ENCODE assay signal across 9 cellular contexts in genomic region chr22:41621911-41622179, GRCh38. TPM values are rescaled to one million over a fixed set of nuclear protein-coding genes. Genes with fewer than 3 reads are reported as not detected.
A peak's percentile ranks its signal among the peaks of the same experiment; 100 is the strongest.
DNase-seq lines count a peak whose midpoint lies in the region; ATAC-seq, FAIRE-seq and TF ChIP-seq lines count a peak whose summit lies in the region.
"Had no signal": no experiment of that assay in that cellular context is flagged by ENCODE, and none has a peak within 500 bp of the region (broad histone marks: within the 10 kb centered on the region; RNA-seq: fewer than 3 reads in every experiment).

No MANE protein-coding gene starts in this region.

- no peaks in the 10 kb centered on the region for H3K9me2 ChIP-seq in PC-9 (ENCODE audit: insufficient read depth)

- peak overlapping the region; percentile 84 for H3K4me3 ChIP-seq in CD8-positive, alpha-beta T cell (ENCODE audit: low read depth, low read length)
- H3K4me3 ChIP-seq in PC-9 (peak overlapping the region; percentile 90), endothelial cell of umbilical vein (replicated peaks in 1 of 3; ENCODE audit: insufficient read depth in 1 of 3, low read depth in 1 of 3, low read length in 3 of 3) (peak overlapping the region; percentile 29 to 86 (median 75)), neutrophil (ENCODE audit: low read depth in 1 of 2, low read length in 1 of 2) (peak overlapping the region; percentile 82 to 91)

- no peaks in the 10 kb centered on the region for H3K9me3 Mint-ChIP-seq in CD8-positive, alpha-beta T cell

- POLR2A ChIA-PET in CD8-positive, alpha-beta T cell (lab: Charles Lee), result interaction anchor here (0.9 to 3.4 kb wide), 7 partner anchors 16 to 240 kb away, joined by 3 to 37 read pairs (median 5); partner anchors contain the start of genes ACO2, PHF5A, PMM1 and TEF
- POLR2A ChIA-PET in PC-9 (lab: Charles Lee; ENCODE audit: unreplicated experiment) (interaction anchor here (0.6 to 1.6 kb wide), 5 partner anchors 18 to 164 kb away, joined by 3 to 37 read pairs (median 4); partner anchors contain the start of gene PMM1), endothelial cell of umbilical vein (lab: Charles Lee) (interaction anchor here (0.7 to 1.2 kb wide), 2 partner anchors 17 to 173 kb away, joined by 3 to 4 read pairs; no protein-coding TSS in a partner anchor)

- H3K36me3 ChIP-seq in CD8-positive, alpha-beta T cell (ENCODE audit: insufficient read depth, low read length), result peaks cover 6% of the 10 kb centered on the region
- H3K36me3 ChIP-seq in PC-9 (ENCODE audit: low read depth) (peaks cover 29% of the 10 kb centered on the region), endothelial cell of umbilical vein (ENCODE audit: control insufficient read depth in 2 of 2, extremely low read depth in 1 of 2, insufficient read depth in 2 of 2, low read length in 2 of 2) (peaks cover 2 to 4% of the 10 kb centered on the region in 2 experiments), neutrophil (peaks cover 23% of the 10 kb centered on the region)

- peak overlapping the region; percentile 97 for H3K9ac ChIP-seq in endothelial cell of umbilical vein (replicated peaks; ENCODE audit: extremely low read depth, insufficient read depth, low read length)

- no peaks in the 10 kb centered on the region for H3K9me1 ChIP-seq in endothelial cell of umbilical vein (replicated peaks; ENCODE audit: control insufficient read depth, extremely low read depth, insufficient read depth, low read length)

- DNase-seq in CD8-positive, alpha-beta T cell, result no peak
- no peak for DNase-seq in PC-9
- no peak for DNase-seq in endothelial cell of umbilical vein (ENCODE audit: low read depth, low spot score)
- DNase-seq in NCI-H524 (lab: John Stamatoyannopoulos, UW), result no peak
- DNase-seq in stimulated activated CD4-positive, alpha-beta T cell treated with anti-CD3 and anti-CD28 coated beads, Interleukin-15, amount 100 ng/mL, for 24 hours, result no peak
- DNase-seq: activated CD4-positive, CD25-positive, alpha-beta regulatory T cell treated with anti-CD3 and anti-CD28 coated beads, Interleukin-2, amount 50 U/mL, for 72 hours had no signal

- peaks cover 35% of the 10 kb centered on the region for H3F3A ChIP-seq in PC-9 (ENCODE audit: insufficient read depth, low read depth)

- H3K4me2 ChIP-seq in PC-9 (peak overlapping the region; percentile 93), endothelial cell of umbilical vein (ENCODE audit: insufficient read depth, low read length) (peak overlapping the region; percentile 76)

- no peak for TF ChIP-seq POLR2A in endothelial cell of umbilical vein (IDR thresholded peaks at IDR 0.05; ENCODE audit: low read depth, low read length)

- BruUV-seq in PC-9 (replicated peaks; lab: Mats Ljungman, UMichigan), result no TSS peak
- BruUV-seq in endothelial cell of umbilical vein (replicated peaks; lab: Mats Ljungman, UMichigan), result no TSS peak

- H3K27me3 ChIP-seq in CD8-positive, alpha-beta T cell (ENCODE audit: insufficient read depth, low read length), result no peaks in the 10 kb centered on the region
- no peaks in the 10 kb centered on the region for H3K27me3 ChIP-seq in PC-9 (ENCODE audit: insufficient read depth, low read depth)
- no peaks in the 10 kb centered on the region for H3K27me3 ChIP-seq in endothelial cell of umbilical vein (ENCODE audit: control insufficient read depth in 2 of 2, insufficient read depth in 2 of 2, low read length in 2 of 2)
- H3K27me3 ChIP-seq in neutrophil, result no peaks in the 10 kb centered on the region

- no peak for FAIRE-seq in endothelial cell of umbilical vein (lab: Jason Lieb, UNC)

- no peaks in the 10 kb centered on the region for H3K27me3 Mint-ChIP-seq in CD8-positive, alpha-beta T cell (ENCODE audit: low read depth)

- CTCF ChIA-PET in CD8-positive, alpha-beta T cell (lab: Charles Lee), result no interaction called here
- CTCF ChIA-PET in PC-9 (lab: Charles Lee) (interaction anchor here (0.5 to 0.6 kb wide), 2 partner anchors 17 to 78 kb away, joined by 3 to 9 read pairs; partner anchors contain the start of gene POLR3H), endothelial cell of umbilical vein (lab: Charles Lee) (interaction anchor here (0.9 to 2.3 kb wide), 2 partner anchors 15 to 32 kb away, joined by 3 to 9 read pairs; partner anchors contain the start of gene PMM1)

- peak overlapping the region; percentile 93 for H2AFZ ChIP-seq in PC-9
- H2AFZ ChIP-seq in endothelial cell of umbilical vein (ENCODE audit: low read depth, low read length), result no peak overlapping the region

- no peaks in the 10 kb centered on the region for H3K9me3 ChIP-seq in CD8-positive, alpha-beta T cell (ENCODE audit: low read length)
- H3K9me3 ChIP-seq in PC-9 (ENCODE audit: insufficient read depth, low read depth), result no peaks in the 10 kb centered on the region
- no peaks in the 10 kb centered on the region for H3K9me3 ChIP-seq in endothelial cell of umbilical vein (replicated peaks; ENCODE audit: control insufficient read depth, insufficient read depth, low read length)
- H3K9me3 ChIP-seq in neutrophil, result no peaks in the 10 kb centered on the region

- peak overlapping the region; percentile 95 for H3K27ac ChIP-seq in CD8-positive, alpha-beta T cell (ENCODE audit: low read depth, low read length)
- peak overlapping the region; percentile 79 for H3K27ac ChIP-seq in PC-9
- peak overlapping the region; percentile 72 for H3K27ac ChIP-seq in endothelial cell of umbilical vein (ENCODE audit: insufficient read depth, low read depth, low read length)
- peak overlapping the region; percentile 89 for H3K27ac ChIP-seq in neutrophil

- peak overlapping the region; percentile 100 for H3K27ac Mint-ChIP-seq in CD8-positive, alpha-beta T cell

- H3K4me3 Mint-ChIP-seq in CD8-positive, alpha-beta T cell, result peak overlapping the region; percentile 100

- intact Hi-C loops in CD8-positive, alpha-beta T cell (cut with DNase I, micrococcal nuclease), result loop anchor here (1.0 to 5.0 kb wide), 14 partner anchors 32 to 990 kb away; partner anchors contain the start of genes ACO2 (in 2 of the 2), SNU13 (in 2 of the 2), TEF (in 2 of the 2) and PMM1 (in 1 of the 2)
- intact Hi-C loops in PC-9 (cut with micrococcal nuclease; ENCODE audit: unreplicated experiment) (loop anchor here (1.0 to 2.0 kb wide), 3 partner anchors 33 to 671 kb away; partner anchors contain the start of genes PMM1, POLR3H and RBX1), endothelial cell of umbilical vein (cut with micrococcal nuclease) (loop anchor here (5.0 kb wide), 1 partner anchor 45 kb away; no protein-coding TSS in a partner anchor)

- H4K20me1 ChIP-seq in PC-9 (ENCODE audit: insufficient read depth), result peaks cover 42% of the 10 kb centered on the region
- H4K20me1 ChIP-seq in endothelial cell of umbilical vein (replicated peaks; ENCODE audit: control insufficient read depth, extremely low read depth, insufficient read depth, low read length), result no peaks in the 10 kb centered on the region

- dilution Hi-C loops in endothelial cell of umbilical vein (cut with MboI; ENCODE audit: extremely low pct_ligation_motif_present, low sequenced_read_pairs), result no loop called here

- H3K4me1 Mint-ChIP-seq in CD8-positive, alpha-beta T cell (ENCODE audit: low read depth), result peaks cover 47% of the 10 kb centered on the region

- peaks cover 25% of the 10 kb centered on the region for H3K4me1 ChIP-seq in CD8-positive, alpha-beta T cell (ENCODE audit: insufficient read depth, low read length)
- H3K4me1 ChIP-seq in PC-9 (replicated peaks; ENCODE audit: insufficient read depth) (peaks cover 33% of the 10 kb centered on the region), endothelial cell of umbilical vein (ENCODE audit: control insufficient read depth, extremely low read depth, insufficient read depth, low read length) (peaks cover 25% of the 10 kb centered on the region), neutrophil (ENCODE audit: control insufficient read depth in 1 of 2, insufficient read depth in 1 of 2, low read depth in 1 of 2, low read length in 1 of 2) (peaks cover 33 to 36% of the 10 kb centered on the region in 2 experiments)

- no peak for ATAC-seq in CD8-positive, alpha-beta T cell
- ATAC-seq in GM21786 (IDR thresholded peaks at IDR 0.05; ENCODE audit: unreplicated experiment) (no peak), HG03469 (IDR thresholded peaks at IDR 0.05; ENCODE audit: unreplicated experiment) (no peak)

- H3K79me2 ChIP-seq in PC-9 (ENCODE audit: low read depth), result peaks cover 93% of the 10 kb centered on the region
- H3K79me2 ChIP-seq in endothelial cell of umbilical vein (ENCODE audit: control insufficient read depth, insufficient read depth, low read length), result peaks cover 69% of the 10 kb centered on the region

- TF ChIP-seq CTCF in CD8-positive, alpha-beta T cell (IDR thresholded peaks at IDR 0.05), result no peak
- TF ChIP-seq CTCF in PC-9 (conservative IDR thresholded peaks at IDR 0.05) (no peak), endothelial cell of umbilical vein (IDR thresholded peaks at IDR 0.05; ENCODE audit: extremely low read depth in 1 of 2, insufficient read depth in 1 of 2, low read depth in 1 of 2, low read length in 2 of 2) (no peak), neutrophil (IDR thresholded peaks at IDR 0.05) (no peak)

- H3K36me3 Mint-ChIP-seq in CD8-positive, alpha-beta T cell, result peaks cover 31% of the 10 kb centered on the region

RNA-seq across cellular contexts. Expression of gene XRCC6, which starts 0.8 kb away (rescaled TPM):
- total RNA-seq in CD8-positive, alpha-beta T cell, result 100 to 1,000 TPM; 202 to 205 TPM
- 386 and 486 TPM in 2 replicates for total RNA-seq in PC-9 (2021)
- total RNA-seq in endothelial cell of umbilical vein, result 309 and 313 TPM in 2 replicates
- 79.5 and 117 TPM in 2 replicates for polyA plus RNA-seq in endothelial cell of umbilical vein
- polyA plus RNA-seq in endothelial cell of umbilical vein (2011; cell fraction: cytosol; rRNA removed), result 180 and 203 TPM in 2 replicates
- polyA plus RNA-seq in endothelial cell of umbilical vein (2011; cell fraction: nucleus; rRNA removed), result 117 and 134 TPM in 2 replicates
- polyA plus RNA-seq in endothelial cell of umbilical vein (2012), result 316 and 435 TPM in 2 replicates
- polyA minus RNA-seq in endothelial cell of umbilical vein, result 120 and 127 TPM in 2 replicates
- 87.5 TPM for polyA minus RNA-seq in endothelial cell of umbilical vein (2011; cell fraction: cytosol; rRNA and poly(A)+ RNA removed)
- polyA minus RNA-seq in endothelial cell of umbilical vein (2011; cell fraction: nucleus; rRNA and poly(A)+ RNA removed), result 27.3 and 40.7 TPM in 2 replicates

RNA-seq across cellular contexts. Expression of gene DESI1, which starts 1.0 kb away (rescaled TPM):
- 10 to 100 TPM; 12.0 to 12.6 TPM for total RNA-seq in CD8-positive, alpha-beta T cell
- total RNA-seq in PC-9 (2021) (38.8 and 52.7 TPM in 2 replicates), endothelial cell of umbilical vein (49.4 and 59.1 TPM in 2 replicates)
- 36.8 and 42.1 TPM in 2 replicates for polyA plus RNA-seq in endothelial cell of umbilical vein
- 33.1 and 35.0 TPM in 2 replicates for polyA plus RNA-seq in endothelial cell of umbilical vein (2011; cell fraction: cytosol; rRNA removed)
- polyA plus RNA-seq in endothelial cell of umbilical vein (2011; cell fraction: nucleus; rRNA removed), result 63.9 and 66.4 TPM in 2 replicates
- 32.4 and 44.8 TPM in 2 replicates for polyA plus RNA-seq in endothelial cell of umbilical vein (2012)
- polyA minus RNA-seq in endothelial cell of umbilical vein, result 54.2 and 68.1 TPM in 2 replicates
- 25.3 TPM for polyA minus RNA-seq in endothelial cell of umbilical vein (2011; cell fraction: cytosol; rRNA and poly(A)+ RNA removed)
- 31.1 and 48.3 TPM in 2 replicates for polyA minus RNA-seq in endothelial cell of umbilical vein (2011; cell fraction: nucleus; rRNA and poly(A)+ RNA removed)

RNA-seq across cellular contexts. Expression of gene PMM1, which starts 32.2 kb away (rescaled TPM):
- total RNA-seq in CD8-positive, alpha-beta T cell, result 10 to 100 TPM; 19.1 to 22.4 TPM
- total RNA-seq in PC-9 (2021) (49.3 and 53.1 TPM in 2 replicates), endothelial cell of umbilical vein (12.8 and 14.6 TPM in 2 replicates)
- 28.0 and 31.7 TPM in 2 replicates for polyA plus RNA-seq in endothelial cell of umbilical vein
- 23.5 and 25.7 TPM in 2 replicates for polyA plus RNA-seq in endothelial cell of umbilical vein (2011; cell fraction: cytosol; rRNA removed)
- 65.4 and 67.1 TPM in 2 replicates for polyA plus RNA-seq in endothelial cell of umbilical vein (2011; cell fraction: nucleus; rRNA removed)
- 11.1 and 12.6 TPM in 2 replicates for polyA plus RNA-seq in endothelial cell of umbilical vein (2012)
- 9.9 and 10.4 TPM in 2 replicates for polyA minus RNA-seq in endothelial cell of umbilical vein
- 9.4 TPM for polyA minus RNA-seq in endothelial cell of umbilical vein (2011; cell fraction: cytosol; rRNA and poly(A)+ RNA removed)
- 9.0 and 11.9 TPM in 2 replicates for polyA minus RNA-seq in endothelial cell of umbilical vein (2011; cell fraction: nucleus; rRNA and poly(A)+ RNA removed)
